In the genomic region with DNA sequence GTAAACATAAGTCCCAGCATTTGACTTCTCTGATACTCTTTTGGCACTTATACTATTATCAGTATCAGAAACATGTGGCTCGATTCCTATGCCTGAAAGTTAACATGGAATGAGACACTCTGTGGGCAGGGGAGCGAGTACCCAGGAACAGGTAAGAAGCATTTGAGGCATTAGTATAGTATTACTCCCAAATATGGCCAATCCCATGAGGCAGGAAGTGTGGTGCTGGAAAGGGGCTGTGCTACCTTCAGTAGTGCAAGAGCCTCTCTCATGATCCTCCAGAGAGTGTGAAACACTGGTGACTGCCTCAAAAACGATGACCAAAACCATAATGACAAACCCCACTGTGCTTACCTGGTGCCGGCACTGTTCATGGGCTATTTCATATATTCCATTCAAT, we compare ENCODE assay signal across 7 cellular contexts.
"Had no signal": no experiment of that assay in that cellular context is flagged by ENCODE, and none has a peak within 500 bp of the region (broad histone marks: within the 10 kb centered on the region; RNA-seq: fewer than 3 reads in every experiment).

No MANE protein-coding gene starts in this region.

- FAIRE-seq: G401.6, GM12891, GM12892, GM18507, GM19239 had no signal

- DNase-seq: GDM1, GF-D8 had no signal
